In genomic region chr1:25662959-25663358, GRCh38 we compare ENCODE assay signal across 1 cellular context. TPM values are rescaled to one million over a fixed set of nuclear protein-coding genes. Genes with fewer than 3 reads are reported as not detected.
"Had no signal": no experiment of that assay in that cellular context is flagged by ENCODE, and none has a peak within 500 bp of the region (broad histone marks: within the 10 kb centered on the region; RNA-seq: fewer than 3 reads in every experiment).

No MANE protein-coding gene starts in this region.

RNA-seq across cellular contexts. Expression of gene MAN1C1, which starts 46.4 kb away (rescaled TPM):
- total RNA-seq: MCF 10A had no signal
